Comparison of ENCODE assay signal across 2 cellular contexts in the genomic region with DNA sequence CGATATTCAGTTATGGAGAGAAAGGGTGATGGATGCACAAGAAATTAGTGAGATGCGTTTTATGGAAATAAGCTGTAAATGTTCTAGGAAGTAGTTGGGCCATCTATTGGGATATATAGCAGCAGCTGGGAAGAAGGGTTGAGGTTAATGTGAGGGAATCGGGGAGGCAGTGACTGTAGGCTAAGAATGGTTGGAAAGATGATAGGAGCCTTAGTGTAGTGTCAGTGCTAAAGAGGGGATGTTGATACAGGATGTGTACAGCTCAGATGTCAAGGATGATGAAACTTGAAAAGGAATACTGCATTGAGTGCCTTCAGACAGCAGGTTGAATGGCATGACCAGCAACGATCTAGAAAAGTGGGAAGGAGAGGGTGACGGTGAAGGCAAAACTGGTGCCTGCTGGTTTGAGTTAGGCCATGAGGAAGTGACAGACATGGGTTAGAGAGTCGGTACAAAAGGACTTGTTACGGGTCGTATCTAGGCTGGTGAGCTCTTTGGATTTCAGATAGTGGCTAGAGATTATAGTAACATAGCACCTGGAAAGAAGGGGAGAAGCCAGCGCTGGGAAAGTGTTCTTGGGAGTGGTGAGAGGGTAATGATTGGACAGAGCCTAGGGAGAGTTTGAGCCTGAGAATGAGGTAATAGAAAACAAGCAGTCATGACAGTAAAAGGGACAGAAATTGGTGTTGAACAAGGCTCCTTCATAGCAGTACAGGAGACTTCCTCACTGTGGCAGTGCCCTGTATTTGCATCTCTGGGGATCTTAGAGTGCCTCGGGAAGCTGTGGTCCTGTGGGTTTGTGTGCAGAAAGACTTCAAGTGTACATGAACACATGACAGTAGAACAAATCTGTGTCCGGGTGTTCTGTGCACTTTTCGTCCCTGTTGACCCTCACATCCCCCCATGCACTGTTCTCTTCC.
TF ChIP-seq lines count a peak whose summit lies in the region.

No MANE protein-coding gene starts in this region.

TF ChIP-seq in A549, 52 proteins besides CTCF, POLR2A, EP300 and RAD21 (continued from another document):
- TF ChIP-seq NPAS2 (CRISPR knock-in tag; IDR thresholded peaks at IDR 0.05; ENCODE audit: borderline replicate concordance) (no peak), REST (IDR thresholded peaks at IDR 0.05) (no peak), BHLHE40 (IDR thresholded peaks at IDR 0.05; ENCODE audit: low read depth, low read length) (no peak), MYC (IDR thresholded peaks at IDR 0.05; ENCODE audit: borderline replicate concordance, low read length) (no peak), ATOH8 (CRISPR knock-in tag; IDR thresholded peaks at IDR 0.05; ENCODE audit: low read depth) (no peak), POLR2AphosphoS2 (conservative IDR thresholded peaks at IDR 0.05; ENCODE audit: low read length) (no peak), ZNF302 (CRISPR knock-in tag; IDR thresholded peaks at IDR 0.05) (no peak)
- TF ChIP-seq, protein P1, sequence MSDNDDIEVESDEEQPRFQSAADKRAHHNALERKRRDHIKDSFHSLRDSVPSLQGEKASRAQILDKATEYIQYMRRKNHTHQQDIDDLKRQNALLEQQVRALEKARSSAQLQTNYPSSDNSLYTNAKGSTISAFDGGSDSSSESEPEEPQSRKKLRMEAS (IDR thresholded peaks at IDR 0.05) = no peak

TF ChIP-seq in GM23338, 12 proteins besides CTCF, POLR2A, EP300 and RAD21 (continued from another document):
- TF ChIP-seq JUNB (IDR thresholded peaks at IDR 0.05; ENCODE audit: unreplicated experiment) (no peak), POLR2AphosphoS5 (IDR thresholded peaks at IDR 0.05; ENCODE audit: low read depth) (no peak)
TF ChIP-seq in GM23338: peak in this region for 0.
